In genomic region chr6:90294614-90294988, GRCh38 we compare ENCODE assay signal across 8 cellular contexts. TPM values are rescaled to one million over a fixed set of nuclear protein-coding genes. Genes with fewer than 3 reads are reported as not detected.
DNase-seq lines count a peak whose midpoint lies in the region; ATAC-seq and TF ChIP-seq lines count a peak whose summit lies in the region.

No MANE protein-coding gene starts in this region.

- 31 to 35% methylated on average over 15 of the region's 15 CpGs for WGBS in tibial nerve, 2 donors

- DNase-seq in NCI-H69 (lab: John Stamatoyannopoulos, UW) (peak; percentile 13), lower lobe of right lung (no peak), tibial nerve (ENCODE audit: low spot score in 2 of 2) (no peak), islet precursor cell (no peak)
- DNase-seq in activated naive CD8-positive, alpha-beta T cell treated with anti-CD3 and anti-CD28 coated beads, Interleukin-2, amount 10 ng/mL, durations not matched to agents 7 days and 5 days, result peak; percentile 54

- H3K27ac ChIP-seq in ACC112 (ENCODE audit: low read depth, low read length) (no peak overlapping the region), lower lobe of right lung (no peak overlapping the region), tibial nerve (peak overlapping the region; percentile 90 to 99 (median 97))

- peak overlapping the region; percentile 75 for H3K4me3 ChIP-seq in ACC112 (ENCODE audit: low read depth, low read length)
- peak overlapping the region; percentile 66 for H3K4me3 ChIP-seq in lower lobe of right lung
- H3K4me3 ChIP-seq in tibial nerve, result peak overlapping the region; percentile 77 to 99 (median 88)

- TF ChIP-seq CTCF in lower lobe of right lung (IDR thresholded peaks at IDR 0.05) (no peak), tibial nerve (IDR thresholded peaks at IDR 0.05) (no peak)

- no peaks in the 10 kb centered on the region for H3K36me3 ChIP-seq in ACC112 (ENCODE audit: insufficient read depth, low read length)
- no peaks in the 10 kb centered on the region for H3K36me3 ChIP-seq in lower lobe of right lung
- H3K36me3 ChIP-seq in tibial nerve, result no peaks in the 10 kb centered on the region

- peak overlapping the region; percentile 91 for H3K27ac Mint-ChIP-seq in activated naive CD8-positive, alpha-beta T cell treated with anti-CD3 and anti-CD28 coated beads, Interleukin-2, amount 10 ng/mL, durations not matched to agents 7 days and 5 days

- H2AFZ ChIP-seq in ACC112 (ENCODE audit: low read length, unreplicated experiment), result no peak overlapping the region

- peaks cover 11% of the 10 kb centered on the region for H3K36me3 Mint-ChIP-seq in activated naive CD8-positive, alpha-beta T cell treated with anti-CD3 and anti-CD28 coated beads, Interleukin-2, amount 10 ng/mL, durations not matched to agents 7 days and 5 days

- POLR2A ChIA-PET in activated naive CD8-positive, alpha-beta T cell treated with anti-CD3 and anti-CD28 coated beads, Interleukin-2, amount 10 ng/mL, durations not matched to agents 7 days and 5 days (lab: Charles Lee), result interaction anchor here (0.5 to 2.0 kb wide), 11 partner anchors 9 to 201 kb away, joined by 3 to 8 read pairs (median 4); no protein-coding TSS in a partner anchor

- peak overlapping the region; percentile 93 for H3K4me3 Mint-ChIP-seq in activated naive CD8-positive, alpha-beta T cell treated with anti-CD3 and anti-CD28 coated beads, Interleukin-2, amount 10 ng/mL, durations not matched to agents 7 days and 5 days

- H3K4me1 Mint-ChIP-seq in activated naive CD8-positive, alpha-beta T cell treated with anti-CD3 and anti-CD28 coated beads, Interleukin-2, amount 10 ng/mL, durations not matched to agents 7 days and 5 days, result peaks cover 40% of the 10 kb centered on the region

- no peak for ATAC-seq in activated naive CD8-positive, alpha-beta T cell treated with anti-CD3 and anti-CD28 coated beads, Interleukin-2, amount 10 ng/mL, durations not matched to agents 7 days and 5 days (ENCODE audit: low read depth)
- ATAC-seq in lower lobe of right lung (no peak), HG02571 (IDR thresholded peaks at IDR 0.05; ENCODE audit: unreplicated experiment) (no peak), GM18907 (IDR thresholded peaks at IDR 0.05; ENCODE audit: unreplicated experiment) (no peak)

- H3K9me3 ChIP-seq in lower lobe of right lung (no peaks in the 10 kb centered on the region), tibial nerve (no peaks in the 10 kb centered on the region)

- no peak for TF ChIP-seq EP300 in tibial nerve (IDR thresholded peaks at IDR 0.05)

- no peaks in the 10 kb centered on the region for H3K9me3 Mint-ChIP-seq in activated naive CD8-positive, alpha-beta T cell treated with anti-CD3 and anti-CD28 coated beads, Interleukin-2, amount 10 ng/mL, durations not matched to agents 7 days and 5 days

- H3K4me1 ChIP-seq in ACC112 (ENCODE audit: control insufficient read depth, insufficient read depth, low read length, unreplicated experiment) (no peaks in the 10 kb centered on the region), lower lobe of right lung (peaks cover 17% of the 10 kb centered on the region), tibial nerve (peaks cover 0 to 41% (median 5%) of the 10 kb centered on the region in 4 donors)

- H3K79me2 ChIP-seq in ACC112 (ENCODE audit: control insufficient read depth, insufficient read depth, low read length, unreplicated experiment), result no peaks in the 10 kb centered on the region

- no peaks in the 10 kb centered on the region for H3K27me3 Mint-ChIP-seq in activated naive CD8-positive, alpha-beta T cell treated with anti-CD3 and anti-CD28 coated beads, Interleukin-2, amount 10 ng/mL, durations not matched to agents 7 days and 5 days

- intact Hi-C loops in lower lobe of right lung (cut with DNase I), result no loop called here

- H3K27me3 ChIP-seq in ACC112 (ENCODE audit: insufficient read depth, low read length) (peaks cover 67% of the 10 kb centered on the region), lower lobe of right lung (ENCODE audit: low read depth) (peaks cover 13% of the 10 kb centered on the region), tibial nerve (no peaks in the 10 kb centered on the region)

- TF ChIP-seq POLR2A in tibial nerve (IDR thresholded peaks at IDR 0.05), result no peak

RNA-seq across cellular contexts. Expression of gene BACH2, which starts 2.0 kb away (rescaled TPM):
- 10 to 100 TPM; 61.7 to 65.8 TPM for total RNA-seq in activated naive CD8-positive, alpha-beta T cell treated with anti-CD3 and anti-CD28 coated beads, Interleukin-2, amount 10 ng/mL, durations not matched to agents 7 days and 5 days
- 6.3 TPM for total RNA-seq in lower lobe of right lung
- total RNA-seq in tibial nerve, result 10 to 100 TPM in 2 of 4 donors, 1 to 10 TPM in 2; 4.4 to 11.1 (median 8.4) TPM

Comparison
In these comparisons a context has a peak if more than half of its experiments do, and no peak if none do; other contexts are left out.
1. H3K27ac ChIP-seq: peak in tibial nerve (4 of 4); none in ACC112 (single experiment) and lower lobe of right lung (single experiment).
2. DNase-seq: peak in NCI-H69 (single experiment) and activated naive CD8-positive, alpha-beta T cell treated with anti-CD3 and anti-CD28 coated beads, Interleukin-2, amount 10 ng/mL, durations not matched to agents 7 days and 5 days (single experiment); none in lower lobe of right lung (single experiment), tibial nerve (0 of 2) and islet precursor cell (single experiment).
3. Peak in every context shown above with its lines, with median percentiles within 50 percentile points of each other: H3K4me3 ChIP-seq.